9 cellular contexts compared by ENCODE assay signal in genomic region chr2:118847447-118848172, GRCh38. TPM values are rescaled to one million over a fixed set of nuclear protein-coding genes. Genes with fewer than 3 reads are reported as not detected.
DNase-seq lines count a peak whose midpoint lies in the region; ATAC-seq and TF ChIP-seq lines count a peak whose summit lies in the region.
"Had no signal": no experiment of that assay in that cellular context is flagged by ENCODE, and none has a peak within 500 bp of the region (broad histone marks: within the 10 kb centered on the region; RNA-seq: fewer than 3 reads in every experiment).

Gene EN1, minus strand, starts transcription at chr2:118847648. Its CDS starts 481 bp downstream, at chr2:118847167.

- ATAC-seq in HG02840 (IDR thresholded peaks at IDR 0.05; ENCODE audit: low FRiP score, unreplicated experiment) (no peak), GM21381 (IDR thresholded peaks at IDR 0.05; ENCODE audit: unreplicated experiment) (no peak)

- H3K4me1 ChIP-seq in iPS DF 6.9 (ENCODE audit: control insufficient read depth, insufficient read depth, low read length) (peaks cover 15% of the 10 kb centered on the region), stomach (peaks cover 34 to 67% (median 47%) of the 10 kb centered on the region in 4 donors)

- peaks cover 75% of the 10 kb centered on the region for H3K27me3 Mint-ChIP-seq in activated CD4-positive, alpha-beta memory T cell treated with anti-CD3 and anti-CD28 coated beads for 36 hours

- no peak for TF ChIP-seq POLR2A in stomach (IDR thresholded peaks at IDR 0.05)

- H3K4me3 ChIP-seq in iPS DF 6.9 (ENCODE audit: low read length) (peak within 1 kb of the TSS; percentile 18; the same call in 1 of the 2 replicates), stomach (peak within 1 kb of the TSS; percentile 31 to 46 (median 36))

- H3K27me3 ChIP-seq in iPS DF 6.9 (ENCODE audit: control insufficient read depth, insufficient read depth, low read length) = peaks cover 87% of the 10 kb centered on the region
- peaks cover 78 to 100% (median 97%) of the 10 kb centered on the region in 3 donors for H3K27me3 ChIP-seq in stomach

- POLR2A ChIA-PET in activated CD4-positive, alpha-beta memory T cell treated with anti-CD3 and anti-CD28 coated beads for 36 hours (lab: Charles Lee) = no interaction called here

- peaks cover 2% of the 10 kb centered on the region for H3K36me3 Mint-ChIP-seq in activated CD4-positive, alpha-beta memory T cell treated with anti-CD3 and anti-CD28 coated beads for 36 hours

- peak within 1 kb of the TSS; percentile 36 for H3K4me3 Mint-ChIP-seq in activated CD4-positive, alpha-beta memory T cell treated with anti-CD3 and anti-CD28 coated beads for 36 hours

- no CpG with 5 or more reads among the region's 46 CpGs for WGBS in iPS DF 6.9 (ENCODE audit: insufficient coverage, insufficient read length)
- WGBS in stomach, 5 donors = 4 to 8% (median 7%) methylated on average over 23 to 46 of the region's 46 CpGs

- DNase-seq in activated CD4-positive, alpha-beta T cell treated with anti-CD3 and anti-CD28 coated beads for 1 hour = peak; percentile 7
- DNase-seq in activated CD4-positive, alpha-beta T cell treated with anti-CD3 and anti-CD28 coated beads for 4 hours = no peak
- DNase-seq in activated CD4-positive, alpha-beta memory T cell treated with anti-CD3 and anti-CD28 coated beads for 36 hours = no peak
- no peak for DNase-seq in iPS DF 6.9 (ENCODE audit: low read depth, low spot score)
- DNase-seq in stomach = no peak
- DNase-seq in NCI-H2196 (lab: John Stamatoyannopoulos, UW; ENCODE audit: unreplicated experiment) = no peak

- TF ChIP-seq EP300 in stomach (IDR thresholded peaks at IDR 0.05) = no peak

- intact Hi-C loops in activated CD4-positive, alpha-beta memory T cell treated with anti-CD3 and anti-CD28 coated beads for 36 hours (cut with micrococcal nuclease) = no loop called here
- intact Hi-C loops in stomach (cut with DNase I; ENCODE audit: low total_unique reads) = no loop called here

- H3K36me3 ChIP-seq in iPS DF 6.9 (ENCODE audit: control insufficient read depth, insufficient read depth, low read length) (no peaks in the 10 kb centered on the region), stomach (no peaks in the 10 kb centered on the region)

- no peak within 1 kb of the TSS for H3K27ac Mint-ChIP-seq in activated CD4-positive, alpha-beta memory T cell treated with anti-CD3 and anti-CD28 coated beads for 36 hours

- H3K9me3 ChIP-seq in iPS DF 6.9 (ENCODE audit: control insufficient read depth, insufficient read depth, low read length) = no peaks in the 10 kb centered on the region
- no peaks in the 10 kb centered on the region for H3K9me3 ChIP-seq in stomach

- no peaks in the 10 kb centered on the region for H3K9me3 Mint-ChIP-seq in activated CD4-positive, alpha-beta memory T cell treated with anti-CD3 and anti-CD28 coated beads for 36 hours

- no peak for TF ChIP-seq CTCF in stomach (IDR thresholded peaks at IDR 0.05)

- CTCF ChIA-PET in activated CD4-positive, alpha-beta memory T cell treated with anti-CD3 and anti-CD28 coated beads for 36 hours (lab: Charles Lee) = interaction anchor here (0.6 to 1.4 kb wide), 2 partner anchors 8 to 443 kb away, joined by 3 to 4 read pairs; no protein-coding TSS in a partner anchor

- H3K4me1 Mint-ChIP-seq in activated CD4-positive, alpha-beta memory T cell treated with anti-CD3 and anti-CD28 coated beads for 36 hours (ENCODE audit: low read depth) = peaks cover 22% of the 10 kb centered on the region

- no peak within 1 kb of the TSS for H3K27ac ChIP-seq in iPS DF 6.9 (ENCODE audit: low read length)
- no peak within 1 kb of the TSS for H3K27ac ChIP-seq in stomach
- H3K27ac ChIP-seq: C4-2B had no signal

RNA-seq across cellular contexts. Expression of gene EN1, which starts in this region (rescaled TPM):
- total RNA-seq in activated CD4-positive, alpha-beta memory T cell treated with anti-CD3 and anti-CD28 coated beads for 36 hours = not detected
- total RNA-seq in stomach = not detected
- polyA plus RNA-seq in stomach = not detected
